8 cellular contexts compared by ENCODE assay signal in genomic region chr3:15099364-15100098, GRCh38. TPM values are rescaled to one million over a fixed set of nuclear protein-coding genes. Genes with fewer than 3 reads are reported as not detected.
DNase-seq lines count a peak whose midpoint lies in the region; ATAC-seq and TF ChIP-seq lines count a peak whose summit lies in the region.

No MANE protein-coding gene starts in this region.

- no peaks in the 10 kb centered on the region for H3K9me3 Mint-ChIP-seq in activated CD8-positive, alpha-beta T cell treated with anti-CD3 and anti-CD28 coated beads, Interleukin-2, amount 10 ng/mL, durations not matched to agents 7 days and 5 days (ENCODE audit: insufficient read depth)
- no peaks in the 10 kb centered on the region for H3K9me3 Mint-ChIP-seq in glutamatergic neuron (ENCODE audit: unreplicated experiment)

- H3K27ac Mint-ChIP-seq in activated CD8-positive, alpha-beta T cell treated with anti-CD3 and anti-CD28 coated beads, Interleukin-2, amount 10 ng/mL, durations not matched to agents 7 days and 5 days, result peak overlapping the region; percentile 97
- peak overlapping the region; percentile 87 for H3K27ac Mint-ChIP-seq in glutamatergic neuron (ENCODE audit: unreplicated experiment)

- peak overlapping the region; percentile 93 for H3K4me3 Mint-ChIP-seq in activated CD8-positive, alpha-beta T cell treated with anti-CD3 and anti-CD28 coated beads, Interleukin-2, amount 10 ng/mL, durations not matched to agents 7 days and 5 days
- peak overlapping the region; percentile 100 for H3K4me3 Mint-ChIP-seq in glutamatergic neuron (ENCODE audit: unreplicated experiment)

- POLR2A ChIA-PET in activated CD8-positive, alpha-beta T cell treated with anti-CD3 and anti-CD28 coated beads, Interleukin-2, amount 10 ng/mL, durations not matched to agents 7 days and 5 days (lab: Charles Lee), result interaction anchor here (0.6 to 3.4 kb wide), 17 partner anchors 9 to 1211 kb away, joined by 3 to 21 read pairs (median 3); partner anchors contain the start of genes CAPN7, CCDC174, MRPS25 and NR2C2

- H3K4me1 Mint-ChIP-seq in activated CD8-positive, alpha-beta T cell treated with anti-CD3 and anti-CD28 coated beads, Interleukin-2, amount 10 ng/mL, durations not matched to agents 7 days and 5 days (ENCODE audit: low read depth), result peaks cover 47% of the 10 kb centered on the region
- H3K4me1 Mint-ChIP-seq in glutamatergic neuron (ENCODE audit: low read depth, unreplicated experiment), result peaks cover 8% of the 10 kb centered on the region

- H3K36me3 Mint-ChIP-seq in activated CD8-positive, alpha-beta T cell treated with anti-CD3 and anti-CD28 coated beads, Interleukin-2, amount 10 ng/mL, durations not matched to agents 7 days and 5 days (ENCODE audit: low read depth), result peaks cover 27% of the 10 kb centered on the region
- no peaks in the 10 kb centered on the region for H3K36me3 Mint-ChIP-seq in glutamatergic neuron (ENCODE audit: unreplicated experiment)

- DNase-seq in NCI-H1092 treated with DMSO at 0.1 percent for 48 hours (lab: John Stamatoyannopoulos, UW), result peak; percentile 62
- DNase-seq in NCI-H1092 (lab: John Stamatoyannopoulos, UW), result no peak
- no peak for DNase-seq in activated CD8-positive, alpha-beta T cell treated with anti-CD3 and anti-CD28 coated beads, Interleukin-2, amount 10 ng/mL, durations not matched to agents 7 days and 5 days
- DNase-seq in glutamatergic neuron, result no peak
- DNase-seq in sciatic nerve (ENCODE audit: low spot score), result no peak
- DNase-seq in EL, result no peak

- CTCF ChIA-PET in activated CD8-positive, alpha-beta T cell treated with anti-CD3 and anti-CD28 coated beads, Interleukin-2, amount 10 ng/mL, durations not matched to agents 7 days and 5 days (lab: Charles Lee), result interaction anchor here (1.0 to 2.2 kb wide), 5 partner anchors 9 to 306 kb away, joined by 3 to 19 read pairs (median 4); partner anchors contain the start of gene CAPN7

- H3K27me3 Mint-ChIP-seq in activated CD8-positive, alpha-beta T cell treated with anti-CD3 and anti-CD28 coated beads, Interleukin-2, amount 10 ng/mL, durations not matched to agents 7 days and 5 days (ENCODE audit: low read depth), result peaks cover 2% of the 10 kb centered on the region
- H3K27me3 Mint-ChIP-seq in glutamatergic neuron (ENCODE audit: unreplicated experiment), result peaks cover 1% of the 10 kb centered on the region

- ATAC-seq in HG03354 (IDR thresholded peaks at IDR 0.05; ENCODE audit: poor library complexity, severe bottlenecking, unreplicated experiment), result peak; percentile 24
- ATAC-seq in activated CD8-positive, alpha-beta T cell treated with anti-CD3 and anti-CD28 coated beads, Interleukin-2, amount 10 ng/mL, durations not matched to agents 7 days and 5 days, result peak; percentile 20
- peak; percentile 64 for ATAC-seq in sciatic nerve
- ATAC-seq in GM21576 (IDR thresholded peaks at IDR 0.05; ENCODE audit: unreplicated experiment), result no peak

- intact Hi-C loops in sciatic nerve (cut with DNase I), result no loop called here

- TF ChIP-seq CTCF in glutamatergic neuron (IDR thresholded peaks at IDR 0.05; ENCODE audit: partially characterized antibody, unreplicated experiment), result no peak

RNA-seq across cellular contexts. Expression of gene RBSN, which starts 0.6 kb away (rescaled TPM):
- 10 to 100 TPM; 16.4 to 17.8 TPM for total RNA-seq in activated CD8-positive, alpha-beta T cell treated with anti-CD3 and anti-CD28 coated beads, Interleukin-2, amount 10 ng/mL, durations not matched to agents 7 days and 5 days
- total RNA-seq in glutamatergic neuron (ENCODE audit: unreplicated experiment) (29.4 TPM), sciatic nerve (38.9 TPM)

RNA-seq across cellular contexts. Expression of gene MRPS25, which starts 34.4 kb away (rescaled TPM):
- 10 to 100 TPM; 58.5 to 64.6 TPM for total RNA-seq in activated CD8-positive, alpha-beta T cell treated with anti-CD3 and anti-CD28 coated beads, Interleukin-2, amount 10 ng/mL, durations not matched to agents 7 days and 5 days
- 141 TPM for total RNA-seq in glutamatergic neuron (ENCODE audit: unreplicated experiment)
- total RNA-seq in sciatic nerve, result 48.9 TPM
